In the genomic region with DNA sequence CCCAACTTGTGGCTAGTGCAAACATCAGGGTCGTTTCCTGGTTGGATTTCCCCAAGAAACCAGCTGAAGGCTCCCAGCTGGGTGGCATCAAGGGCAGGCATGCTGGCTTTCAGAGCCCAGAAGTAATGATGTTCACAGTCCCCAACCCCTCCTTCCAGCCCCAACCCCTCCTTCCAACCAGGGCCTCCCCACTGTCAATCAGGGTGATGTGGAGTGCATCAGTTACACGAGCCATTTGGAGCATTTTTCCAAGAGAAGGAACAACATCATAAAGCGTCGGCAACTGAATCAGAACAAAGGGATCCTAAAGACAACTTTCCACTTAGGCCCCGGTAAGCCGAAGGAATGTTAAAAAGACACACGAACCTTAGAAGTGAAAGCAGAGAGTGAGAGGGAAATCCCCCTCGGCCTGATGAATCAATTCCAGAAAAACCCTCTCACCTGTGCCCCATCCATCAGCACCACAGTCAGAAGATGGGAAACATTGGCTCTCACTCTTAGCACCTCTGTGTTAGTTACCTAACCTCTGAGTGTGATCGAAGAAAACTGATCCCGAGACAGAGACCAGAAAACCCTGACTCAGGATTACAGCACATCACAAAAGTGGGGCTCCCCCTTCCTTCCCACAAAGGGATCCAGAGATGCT, we compare ENCODE assay signal across 1 cellular context.
TF ChIP-seq lines count a peak whose summit lies in the region.

No MANE protein-coding gene starts in this region.

TF ChIP-seq in GM12878, 131 proteins besides CTCF, POLR2A, EP300 and RAD21 (continued from another document and continues in another):
- TF ChIP-seq, protein P1, sequence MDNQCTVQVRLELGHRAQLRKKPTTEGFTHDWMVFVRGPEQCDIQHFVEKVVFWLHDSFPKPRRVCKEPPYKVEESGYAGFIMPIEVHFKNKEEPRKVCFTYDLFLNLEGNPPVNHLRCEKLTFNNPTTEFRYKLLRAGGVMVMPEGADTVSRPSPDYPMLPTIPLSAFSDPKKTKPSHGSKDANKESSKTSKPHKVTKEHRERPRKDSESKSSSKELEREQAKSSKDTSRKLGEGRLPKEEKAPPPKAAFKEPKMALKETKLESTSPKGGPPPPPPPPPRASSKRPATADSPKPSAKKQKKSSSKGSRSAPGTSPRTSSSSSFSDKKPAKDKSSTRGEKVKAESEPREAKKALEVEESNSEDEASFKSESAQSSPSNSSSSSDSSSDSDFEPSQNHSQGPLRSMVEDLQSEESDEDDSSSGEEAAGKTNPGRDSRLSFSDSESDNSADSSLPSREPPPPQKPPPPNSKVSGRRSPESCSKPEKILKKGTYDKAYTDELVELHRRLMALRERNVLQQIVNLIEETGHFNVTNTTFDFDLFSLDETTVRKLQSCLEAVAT (IDR thresholded peaks at IDR 0.05), result peak; percentile 88
- TF ChIP-seq ETV6 (conservative IDR thresholded peaks at IDR 0.05 in 1 of 2, IDR thresholded peaks at IDR 0.05 in 1 of 2; ENCODE audit: borderline replicate concordance in 1 of 2, low read depth in 1 of 2) (no peak), SIN3A (IDR thresholded peaks at IDR 0.05; ENCODE audit: low read depth, low read length) (no peak), IKZF2 (IDR thresholded peaks at IDR 0.05) (peak in 1 of 2 experiments; percentile 49; a peak in 3 of 4 replicates), ZNF622 (IDR thresholded peaks at IDR 0.05) (no peak), EED (IDR thresholded peaks at IDR 0.05; ENCODE audit: low read depth) (0 out of 2 replicates have a peak, but pooled peaks have one; percentile 47), IRF4 (IDR thresholded peaks at IDR 0.05; ENCODE audit: low read depth, low read length) (peak; percentile 64), PKNOX1 (IDR thresholded peaks at IDR 0.05) (peak; percentile 65), MXI1 (IDR thresholded peaks at IDR 0.05; ENCODE audit: low read depth, low read length) (no peak), ZNF384 (IDR thresholded peaks at IDR 0.05; ENCODE audit: borderline replicate concordance, low read depth, low read length) (no peak), ZNF207 (IDR thresholded peaks at IDR 0.05; ENCODE audit: borderline replicate concordance) (no peak), TARDBP (IDR thresholded peaks at IDR 0.05; ENCODE audit: borderline replicate concordance) (no peak), PBX3 (IDR thresholded peaks at IDR 0.05; ENCODE audit: insufficient replicate concordance, low read depth, low read length) (peak; percentile 8), BHLHE40 (IDR thresholded peaks at IDR 0.05; ENCODE audit: borderline replicate concordance in 1 of 2, low read depth in 2 of 2, low read length in 1 of 2) (peak in 1 of 2 experiments; percentile 33; a peak in 1 of 4 replicates), ZNF592 (IDR thresholded peaks at IDR 0.05) (no peak), ESRRA (IDR thresholded peaks at IDR 0.05; ENCODE audit: low read length) (no peak), ZNF217 (IDR thresholded peaks at IDR 0.05) (no peak), HCFC1 (IDR thresholded peaks at IDR 0.05; ENCODE audit: low read length) (no peak), BRCA1 (IDR thresholded peaks at IDR 0.05; ENCODE audit: low read depth, low read length) (no peak), SMAD5 (IDR thresholded peaks at IDR 0.05; ENCODE audit: low read depth) (no peak), MYB (IDR thresholded peaks at IDR 0.05; ENCODE audit: borderline replicate concordance, low read depth, low read length) (no peak), NR2F1 (conservative IDR thresholded peaks at IDR 0.05) (peak; percentile 75)
- TF ChIP-seq, protein P2, sequence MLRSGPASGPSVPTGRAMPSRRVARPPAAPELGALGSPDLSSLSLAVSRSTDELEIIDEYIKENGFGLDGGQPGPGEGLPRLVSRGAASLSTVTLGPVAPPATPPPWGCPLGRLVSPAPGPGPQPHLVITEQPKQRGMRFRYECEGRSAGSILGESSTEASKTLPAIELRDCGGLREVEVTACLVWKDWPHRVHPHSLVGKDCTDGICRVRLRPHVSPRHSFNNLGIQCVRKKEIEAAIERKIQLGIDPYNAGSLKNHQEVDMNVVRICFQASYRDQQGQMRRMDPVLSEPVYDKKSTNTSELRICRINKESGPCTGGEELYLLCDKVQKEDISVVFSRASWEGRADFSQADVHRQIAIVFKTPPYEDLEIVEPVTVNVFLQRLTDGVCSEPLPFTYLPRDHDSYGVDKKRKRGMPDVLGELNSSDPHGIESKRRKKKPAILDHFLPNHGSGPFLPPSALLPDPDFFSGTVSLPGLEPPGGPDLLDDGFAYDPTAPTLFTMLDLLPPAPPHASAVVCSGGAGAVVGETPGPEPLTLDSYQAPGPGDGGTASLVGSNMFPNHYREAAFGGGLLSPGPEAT (IDR thresholded peaks at IDR 0.05; ENCODE audit: low read depth), result peak; percentile 43; the same call in 1 of the 2 replicates
- TF ChIP-seq, protein P3, sequence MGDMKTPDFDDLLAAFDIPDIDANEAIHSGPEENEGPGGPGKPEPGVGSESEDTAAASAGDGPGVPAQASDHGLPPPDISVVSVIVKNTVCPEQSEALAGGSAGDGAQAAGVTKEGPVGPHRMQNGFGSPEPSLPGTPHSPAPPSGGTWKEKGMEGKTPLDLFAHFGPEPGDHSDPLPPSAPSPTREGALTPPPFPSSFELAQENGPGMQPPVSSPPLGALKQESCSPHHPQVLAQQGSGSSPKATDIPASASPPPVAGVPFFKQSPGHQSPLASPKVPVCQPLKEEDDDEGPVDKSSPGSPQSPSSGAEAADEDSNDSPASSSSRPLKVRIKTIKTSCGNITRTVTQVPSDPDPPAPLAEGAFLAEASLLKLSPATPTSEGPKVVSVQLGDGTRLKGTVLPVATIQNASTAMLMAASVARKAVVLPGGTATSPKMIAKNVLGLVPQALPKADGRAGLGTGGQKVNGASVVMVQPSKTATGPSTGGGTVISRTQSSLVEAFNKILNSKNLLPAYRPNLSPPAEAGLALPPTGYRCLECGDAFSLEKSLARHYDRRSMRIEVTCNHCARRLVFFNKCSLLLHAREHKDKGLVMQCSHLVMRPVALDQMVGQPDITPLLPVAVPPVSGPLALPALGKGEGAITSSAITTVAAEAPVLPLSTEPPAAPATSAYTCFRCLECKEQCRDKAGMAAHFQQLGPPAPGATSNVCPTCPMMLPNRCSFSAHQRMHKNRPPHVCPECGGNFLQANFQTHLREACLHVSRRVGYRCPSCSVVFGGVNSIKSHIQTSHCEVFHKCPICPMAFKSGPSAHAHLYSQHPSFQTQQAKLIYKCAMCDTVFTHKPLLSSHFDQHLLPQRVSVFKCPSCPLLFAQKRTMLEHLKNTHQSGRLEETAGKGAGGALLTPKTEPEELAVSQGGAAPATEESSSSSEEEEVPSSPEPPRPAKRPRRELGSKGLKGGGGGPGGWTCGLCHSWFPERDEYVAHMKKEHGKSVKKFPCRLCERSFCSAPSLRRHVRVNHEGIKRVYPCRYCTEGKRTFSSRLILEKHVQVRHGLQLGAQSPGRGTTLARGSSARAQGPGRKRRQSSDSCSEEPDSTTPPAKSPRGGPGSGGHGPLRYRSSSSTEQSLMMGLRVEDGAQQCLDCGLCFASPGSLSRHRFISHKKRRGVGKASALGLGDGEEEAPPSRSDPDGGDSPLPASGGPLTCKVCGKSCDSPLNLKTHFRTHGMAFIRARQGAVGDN (IDR thresholded peaks at IDR 0.05), result no peak
- TF ChIP-seq, protein P4, sequence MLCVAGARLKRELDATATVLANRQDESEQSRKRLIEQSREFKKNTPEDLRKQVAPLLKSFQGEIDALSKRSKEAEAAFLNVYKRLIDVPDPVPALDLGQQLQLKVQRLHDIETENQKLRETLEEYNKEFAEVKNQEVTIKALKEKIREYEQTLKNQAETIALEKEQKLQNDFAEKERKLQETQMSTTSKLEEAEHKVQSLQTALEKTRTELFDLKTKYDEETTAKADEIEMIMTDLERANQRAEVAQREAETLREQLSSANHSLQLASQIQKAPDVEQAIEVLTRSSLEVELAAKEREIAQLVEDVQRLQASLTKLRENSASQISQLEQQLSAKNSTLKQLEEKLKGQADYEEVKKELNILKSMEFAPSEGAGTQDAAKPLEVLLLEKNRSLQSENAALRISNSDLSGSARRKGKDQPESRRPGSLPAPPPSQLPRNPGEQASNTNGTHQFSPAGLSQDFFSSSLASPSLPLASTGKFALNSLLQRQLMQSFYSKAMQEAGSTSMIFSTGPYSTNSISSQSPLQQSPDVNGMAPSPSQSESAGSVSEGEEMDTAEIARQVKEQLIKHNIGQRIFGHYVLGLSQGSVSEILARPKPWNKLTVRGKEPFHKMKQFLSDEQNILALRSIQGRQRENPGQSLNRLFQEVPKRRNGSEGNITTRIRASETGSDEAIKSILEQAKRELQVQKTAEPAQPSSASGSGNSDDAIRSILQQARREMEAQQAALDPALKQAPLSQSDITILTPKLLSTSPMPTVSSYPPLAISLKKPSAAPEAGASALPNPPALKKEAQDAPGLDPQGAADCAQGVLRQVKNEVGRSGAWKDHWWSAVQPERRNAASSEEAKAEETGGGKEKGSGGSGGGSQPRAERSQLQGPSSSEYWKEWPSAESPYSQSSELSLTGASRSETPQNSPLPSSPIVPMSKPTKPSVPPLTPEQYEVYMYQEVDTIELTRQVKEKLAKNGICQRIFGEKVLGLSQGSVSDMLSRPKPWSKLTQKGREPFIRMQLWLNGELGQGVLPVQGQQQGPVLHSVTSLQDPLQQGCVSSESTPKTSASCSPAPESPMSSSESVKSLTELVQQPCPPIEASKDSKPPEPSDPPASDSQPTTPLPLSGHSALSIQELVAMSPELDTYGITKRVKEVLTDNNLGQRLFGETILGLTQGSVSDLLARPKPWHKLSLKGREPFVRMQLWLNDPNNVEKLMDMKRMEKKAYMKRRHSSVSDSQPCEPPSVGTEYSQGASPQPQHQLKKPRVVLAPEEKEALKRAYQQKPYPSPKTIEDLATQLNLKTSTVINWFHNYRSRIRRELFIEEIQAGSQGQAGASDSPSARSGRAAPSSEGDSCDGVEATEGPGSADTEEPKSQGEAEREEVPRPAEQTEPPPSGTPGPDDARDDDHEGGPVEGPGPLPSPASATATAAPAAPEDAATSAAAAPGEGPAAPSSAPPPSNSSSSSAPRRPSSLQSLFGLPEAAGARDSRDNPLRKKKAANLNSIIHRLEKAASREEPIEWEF (IDR thresholded peaks at IDR 0.05; ENCODE audit: insufficient replicate concordance, low read depth, low read length), result no peak
- TF ChIP-seq, protein P5, sequence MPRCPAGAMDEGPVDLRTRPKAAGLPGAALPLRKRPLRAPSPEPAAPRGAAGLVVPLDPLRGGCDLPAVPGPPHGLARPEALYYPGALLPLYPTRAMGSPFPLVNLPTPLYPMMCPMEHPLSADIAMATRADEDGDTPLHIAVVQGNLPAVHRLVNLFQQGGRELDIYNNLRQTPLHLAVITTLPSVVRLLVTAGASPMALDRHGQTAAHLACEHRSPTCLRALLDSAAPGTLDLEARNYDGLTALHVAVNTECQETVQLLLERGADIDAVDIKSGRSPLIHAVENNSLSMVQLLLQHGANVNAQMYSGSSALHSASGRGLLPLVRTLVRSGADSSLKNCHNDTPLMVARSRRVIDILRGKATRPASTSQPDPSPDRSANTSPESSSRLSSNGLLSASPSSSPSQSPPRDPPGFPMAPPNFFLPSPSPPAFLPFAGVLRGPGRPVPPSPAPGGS (IDR thresholded peaks at IDR 0.05; ENCODE audit: borderline replicate concordance, insufficient read depth, low read depth, low read length, poor library complexity, severe bottlenecking), result peak; percentile 35
